17 cellular contexts compared by ENCODE assay signal in the genomic region with DNA sequence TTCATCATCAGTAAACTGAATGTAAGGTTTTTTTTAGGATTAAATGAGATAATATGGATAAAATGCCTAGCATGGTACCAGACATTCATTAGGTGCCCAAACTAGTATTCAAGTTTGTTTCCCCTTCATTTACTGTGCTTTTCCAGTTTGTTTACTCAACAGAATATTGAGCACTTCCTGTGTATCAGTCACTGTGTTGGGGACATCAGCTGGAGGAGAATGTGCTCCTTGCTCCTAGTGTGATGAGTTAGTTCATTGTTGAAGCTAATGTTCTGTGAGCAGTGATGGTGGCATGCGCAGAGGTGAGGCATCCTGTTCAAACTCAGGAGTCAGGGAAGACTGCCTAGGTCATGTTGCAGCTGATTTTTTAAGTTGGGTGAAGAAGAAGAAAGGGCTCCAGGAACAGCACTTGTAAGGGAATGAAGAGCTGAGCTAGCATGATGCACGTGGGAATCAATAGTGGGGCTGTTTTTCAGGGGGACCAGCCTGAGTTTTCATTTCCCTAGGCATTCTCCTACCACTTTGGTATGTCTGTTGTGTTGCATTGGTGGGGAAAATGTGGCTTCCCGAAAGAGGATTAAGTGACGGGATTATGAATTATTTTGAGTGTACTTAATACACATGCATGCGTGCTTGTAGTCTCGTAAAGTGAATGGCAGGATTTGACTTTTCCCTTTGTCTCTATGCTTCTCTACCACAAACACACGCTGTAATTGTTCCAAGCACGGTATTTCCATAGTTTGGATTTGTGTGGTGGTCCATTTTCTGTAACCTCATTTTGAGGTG. TPM values are rescaled to one million over a fixed set of nuclear protein-coding genes. Genes with fewer than 3 reads are reported as not detected.
DNase-seq lines count a peak whose midpoint lies in the region; ATAC-seq and TF ChIP-seq lines count a peak whose summit lies in the region.
"Had no signal": no experiment of that assay in that cellular context is flagged by ENCODE, and none has a peak within 500 bp of the region (broad histone marks: within the 10 kb centered on the region; RNA-seq: fewer than 3 reads in every experiment).

No MANE protein-coding gene starts in this region.

- H3K27ac ChIP-seq in KMS-11 (peak overlapping the region; percentile 50), caudate nucleus (ENCODE audit: low read depth, low read length) (peak overlapping the region; percentile 65)

- H3K4me3 Mint-ChIP-seq in Calu3 (ENCODE audit: low read depth, unreplicated experiment) (no peak overlapping the region), nephron progenitor cell (no peak overlapping the region)
- H3K4me3 Mint-ChIP-seq: activated CD8-positive, alpha-beta memory T cell treated with anti-CD3 and anti-CD28 coated beads, Interleukin-2, amount 10 ng/mL, durations not matched to agents 7 days and 5 days; activated naive CD8-positive, alpha-beta T cell treated with anti-CD3 and anti-CD28 coated beads, Interleukin-2, amount 50 U/mL, for 24 hours; CD4-positive, alpha-beta memory T cell had no signal

- ATAC-seq in HG02610 (IDR thresholded peaks at IDR 0.05; ENCODE audit: unreplicated experiment) (no peak), HG03135 (IDR thresholded peaks at IDR 0.05; ENCODE audit: unreplicated experiment) (no peak)

- DNase-seq in Calu3, result no peak
- DNase-seq in caudate nucleus (lab: John Stamatoyannopoulos, UW), result no peak
- DNase-seq in nephron progenitor cell, result no peak
- DNase-seq in medulla oblongata (ENCODE audit: extremely low spot score), result no peak
- DNase-seq in LoVo (ENCODE audit: low spot score), result no peak
- DNase-seq: cortex of kidney, NCI-H1417 treated with DMSO at 0.1 percent for 48 hours, NCI-H526 had no signal

- no peak overlapping the region for H3K4me3 ChIP-seq in KMS-11 (IDR thresholded peaks at IDR 0.05; ENCODE audit: insufficient read depth, low read depth, low read length)
- H3K4me3 ChIP-seq: right atrium auricular region, stomach had no signal

- H2AFZ ChIP-seq in KMS-11 (ENCODE audit: low read depth), result no peak overlapping the region

- peaks cover 25% of the 10 kb centered on the region for H3K36me3 Mint-ChIP-seq in Calu3 (ENCODE audit: insufficient read depth, unreplicated experiment)
- H3K36me3 Mint-ChIP-seq in nephron progenitor cell (ENCODE audit: low read depth), result peaks cover 33% of the 10 kb centered on the region

- peaks cover 15% of the 10 kb centered on the region; the same call in 1 of the 2 replicates for H3K79me2 ChIP-seq in KMS-11 (ENCODE audit: insufficient read depth, low read depth)

- intact Hi-C loops in Calu3 (cut with micrococcal nuclease; ENCODE audit: unreplicated experiment), result no loop called here

- no peak overlapping the region; the same call in 1 of the 2 replicates for H3K9ac ChIP-seq in KMS-11

- H3K27me3 Mint-ChIP-seq in Calu3 (ENCODE audit: unreplicated experiment), result no peaks in the 10 kb centered on the region
- no peaks in the 10 kb centered on the region for H3K27me3 Mint-ChIP-seq in nephron progenitor cell (ENCODE audit: low read depth, poor library complexity)
- H3K27me3 Mint-ChIP-seq: activated CD8-positive, alpha-beta memory T cell treated with anti-CD3 and anti-CD28 coated beads, Interleukin-2, amount 10 ng/mL, durations not matched to agents 7 days and 5 days; activated naive CD8-positive, alpha-beta T cell treated with anti-CD3 and anti-CD28 coated beads, Interleukin-2, amount 50 U/mL, for 24 hours; CD4-positive, alpha-beta memory T cell; IgD-negative memory B cell had no signal

- TF ChIP-seq CTCF in Calu3 (IDR thresholded peaks at IDR 0.05; ENCODE audit: unreplicated experiment) (no peak), KMS-11 (conservative IDR thresholded peaks at IDR 0.05; ENCODE audit: low read depth, low read length) (no peak), nephron progenitor cell (IDR thresholded peaks at IDR 0.05) (no peak)

- BruUV-seq in Calu3 (replicated peaks; lab: Mats Ljungman, UMichigan), result no TSS peak

- no peaks in the 10 kb centered on the region for H3K9me3 Mint-ChIP-seq in Calu3 (ENCODE audit: low read depth, unreplicated experiment)
- peaks cover 5% of the 10 kb centered on the region for H3K9me3 Mint-ChIP-seq in nephron progenitor cell
- H3K9me3 Mint-ChIP-seq: activated naive CD8-positive, alpha-beta T cell treated with anti-CD3 and anti-CD28 coated beads, Interleukin-2, amount 50 U/mL, for 24 hours; CD4-positive, alpha-beta memory T cell had no signal

- peak overlapping the region; percentile 84 for H3K4me2 ChIP-seq in KMS-11

- peaks cover 47% of the 10 kb centered on the region for H3K4me1 ChIP-seq in KMS-11 (ENCODE audit: low read depth, poor library complexity, severe bottlenecking)

- H3K27ac Mint-ChIP-seq in Calu3 (ENCODE audit: unreplicated experiment) (peak overlapping the region; percentile 16), nephron progenitor cell (peak overlapping the region; percentile 7)
- H3K27ac Mint-ChIP-seq: activated CD8-positive, alpha-beta memory T cell treated with anti-CD3 and anti-CD28 coated beads, Interleukin-2, amount 10 ng/mL, durations not matched to agents 7 days and 5 days; activated naive CD8-positive, alpha-beta T cell treated with anti-CD3 and anti-CD28 coated beads, Interleukin-2, amount 50 U/mL, for 24 hours had no signal

- peaks cover 3% of the 10 kb centered on the region; the same call in 1 of the 2 replicates for H3K36me3 ChIP-seq in KMS-11 (ENCODE audit: insufficient read depth)

- H3K27me3 ChIP-seq in KMS-11 (ENCODE audit: insufficient read depth, low read depth), result no peaks in the 10 kb centered on the region
- H3K27me3 ChIP-seq: right atrium auricular region, stomach had no signal

- peaks cover 41% of the 10 kb centered on the region for H3K4me1 Mint-ChIP-seq in Calu3 (ENCODE audit: low read depth, unreplicated experiment)
- H3K4me1 Mint-ChIP-seq in nephron progenitor cell, result peaks cover 6% of the 10 kb centered on the region

- CTCF ChIA-PET in Calu3 (lab: Charles Lee), result interaction anchor here (0.9 kb wide), 1 partner anchor 116 kb away, joined by 3 read pairs; no protein-coding TSS in a partner anchor

- no peaks in the 10 kb centered on the region for H4K20me1 ChIP-seq in KMS-11 (ENCODE audit: insufficient read depth)

RNA-seq across cellular contexts. Expression of a gene that starts 23.7 kb away (rescaled TPM):
- total RNA-seq in Calu3 (2022), result 67.3 and 75.5 TPM in 2 replicates

RNA-seq across cellular contexts. Expression of a gene that starts 47.6 kb away (rescaled TPM):
- total RNA-seq in Calu3 (2022), result 11.8 and 12.2 TPM in 2 replicates
- total RNA-seq: activated CD8-positive, alpha-beta memory T cell treated with anti-CD3 and anti-CD28 coated beads, Interleukin-2, amount 10 ng/mL, durations not matched to agents 7 days and 5 days had no signal
